In the genomic region with DNA sequence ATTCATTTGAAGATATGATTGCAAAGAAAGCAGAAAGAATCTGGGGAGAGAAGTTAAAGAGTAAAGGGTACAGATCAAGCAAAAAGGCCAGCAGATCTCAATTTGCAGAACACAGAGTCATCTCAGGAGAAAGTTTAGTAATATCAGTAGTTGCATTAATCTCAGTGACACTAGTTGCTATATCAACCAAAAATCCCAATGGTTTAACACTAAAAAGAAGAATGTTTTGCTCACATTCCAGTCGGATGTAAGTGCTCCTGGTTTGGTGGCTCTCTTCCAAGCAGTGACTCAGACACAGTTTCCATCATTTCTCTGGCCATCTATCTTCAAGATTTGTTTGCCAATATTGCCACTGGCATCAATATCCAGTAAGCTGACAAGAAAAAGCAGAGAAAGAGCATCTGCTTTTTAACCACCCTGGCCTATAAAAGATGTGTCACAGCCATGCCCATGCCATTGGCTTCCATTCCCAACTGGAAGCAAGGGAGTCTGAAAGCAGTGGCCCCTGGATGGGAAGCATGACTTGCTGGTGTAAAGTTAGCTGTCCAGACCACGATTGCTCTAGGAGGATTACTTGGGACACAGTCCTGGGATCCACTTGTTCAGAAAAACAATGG, we compare ENCODE assay signal across 1 cellular context.
TF ChIP-seq lines count a peak whose summit lies in the region.

No MANE protein-coding gene starts in this region.

TF ChIP-seq in IMR-90, 13 proteins besides CTCF, POLR2A, EP300 and RAD21 (continued from another document):
- TF ChIP-seq, protein P1, sequence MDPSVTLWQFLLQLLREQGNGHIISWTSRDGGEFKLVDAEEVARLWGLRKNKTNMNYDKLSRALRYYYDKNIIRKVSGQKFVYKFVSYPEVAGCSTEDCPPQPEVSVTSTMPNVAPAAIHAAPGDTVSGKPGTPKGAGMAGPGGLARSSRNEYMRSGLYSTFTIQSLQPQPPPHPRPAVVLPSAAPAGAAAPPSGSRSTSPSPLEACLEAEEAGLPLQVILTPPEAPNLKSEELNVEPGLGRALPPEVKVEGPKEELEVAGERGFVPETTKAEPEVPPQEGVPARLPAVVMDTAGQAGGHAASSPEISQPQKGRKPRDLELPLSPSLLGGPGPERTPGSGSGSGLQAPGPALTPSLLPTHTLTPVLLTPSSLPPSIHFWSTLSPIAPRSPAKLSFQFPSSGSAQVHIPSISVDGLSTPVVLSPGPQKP (IDR thresholded peaks at IDR 0.05; ENCODE audit: borderline replicate concordance, low read depth, low read length) = no peak
- TF ChIP-seq FOS (IDR thresholded peaks at IDR 0.05; ENCODE audit: low read depth, low read length) (no peak), RFX5 (IDR thresholded peaks at IDR 0.05; ENCODE audit: low read depth, low read length) (no peak), BHLHE40 (IDR thresholded peaks at IDR 0.05; ENCODE audit: low read depth, low read length) (no peak)
- TF ChIP-seq, protein P2, sequence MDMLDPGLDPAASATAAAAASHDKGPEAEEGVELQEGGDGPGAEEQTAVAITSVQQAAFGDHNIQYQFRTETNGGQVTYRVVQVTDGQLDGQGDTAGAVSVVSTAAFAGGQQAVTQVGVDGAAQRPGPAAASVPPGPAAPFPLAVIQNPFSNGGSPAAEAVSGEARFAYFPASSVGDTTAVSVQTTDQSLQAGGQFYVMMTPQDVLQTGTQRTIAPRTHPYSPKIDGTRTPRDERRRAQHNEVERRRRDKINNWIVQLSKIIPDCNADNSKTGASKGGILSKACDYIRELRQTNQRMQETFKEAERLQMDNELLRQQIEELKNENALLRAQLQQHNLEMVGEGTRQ (IDR thresholded peaks at IDR 0.05; ENCODE audit: low read depth, low read length) = no peak
TF ChIP-seq in IMR-90: peak in this region for 0.
